In genomic region chrX:103063191-103063845, GRCh38 we compare ENCODE assay signal across 8 cellular contexts. TPM values are rescaled to one million over a fixed set of nuclear protein-coding genes. Genes with fewer than 3 reads are reported as not detected.
A peak's percentile ranks its signal among the peaks of the same experiment; 100 is the strongest.
DNase-seq lines count a peak whose midpoint lies in the region; ATAC-seq and TF ChIP-seq lines count a peak whose summit lies in the region.

No MANE protein-coding gene starts in this region.

- CTCF ChIA-PET in activated naive CD4-positive, alpha-beta T cell treated with anti-CD3 and anti-CD28 coated beads for 36 hours (lab: Charles Lee): no interaction called here
- CTCF ChIA-PET in RWPE1 (lab: Yijun Ruan, JAX): no interaction called here

- H3K4me1 Mint-ChIP-seq in activated naive CD4-positive, alpha-beta T cell treated with anti-CD3 and anti-CD28 coated beads for 36 hours (ENCODE audit: low read depth): no peaks in the 10 kb centered on the region

- DNase-seq in activated naive CD4-positive, alpha-beta T cell treated with anti-CD3 and anti-CD28 coated beads for 36 hours: peak; percentile 9
- no peak for DNase-seq in activated naive CD4-positive, alpha-beta T cell (lab: John Stamatoyannopoulos, UW)
- DNase-seq in RWPE1 (ENCODE audit: low spot score): peak; percentile 2
- DNase-seq in fibroblast of mammary gland (ENCODE audit: low read depth): peak; percentile 30
- DNase-seq in posterior cingulate gyrus: peak in 9 of 10 donors; percentile 14 to 89 (median 36)
- DNase-seq in GM19240 (ENCODE audit: insufficient read length, low spot score): no peak

- no peaks in the 10 kb centered on the region for H3K9me3 Mint-ChIP-seq in activated naive CD4-positive, alpha-beta T cell treated with anti-CD3 and anti-CD28 coated beads for 36 hours

- no peaks in the 10 kb centered on the region for H3K36me3 Mint-ChIP-seq in activated naive CD4-positive, alpha-beta T cell treated with anti-CD3 and anti-CD28 coated beads for 36 hours (ENCODE audit: low read depth)

- peak overlapping the region; percentile 9 for H3K4me3 Mint-ChIP-seq in activated naive CD4-positive, alpha-beta T cell treated with anti-CD3 and anti-CD28 coated beads for 36 hours

- H3K27ac Mint-ChIP-seq in activated naive CD4-positive, alpha-beta T cell treated with anti-CD3 and anti-CD28 coated beads for 36 hours: no peak overlapping the region

- POLR2A ChIA-PET in RWPE1 (lab: Yijun Ruan, JAX; ENCODE audit: low non-redundant PET): no interaction called here

- TF ChIP-seq CTCF in RWPE1 (conservative IDR thresholded peaks at IDR 0.05; ENCODE audit: low read depth) (no peak), fibroblast of mammary gland (conservative IDR thresholded peaks at IDR 0.05; ENCODE audit: control insufficient read depth, insufficient read depth, low read depth, low read length) (no peak)

- ATAC-seq in GM19463 (IDR thresholded peaks at IDR 0.05; ENCODE audit: unreplicated experiment) (no peak), GM21737 (IDR thresholded peaks at IDR 0.05; ENCODE audit: unreplicated experiment) (no peak)

- H3K4me3 ChIP-seq in fibroblast of mammary gland (ENCODE audit: control insufficient read depth, low read depth, low read length): peak overlapping the region; percentile 9

- H3K27ac ChIP-seq in RWPE1: no peak overlapping the region

- intact Hi-C loops in activated naive CD4-positive, alpha-beta T cell treated with anti-CD3 and anti-CD28 coated beads for 36 hours (cut with micrococcal nuclease): no loop called here
- intact Hi-C loops in posterior cingulate gyrus (cut with DNase I): no loop called here

- H3K27me3 Mint-ChIP-seq in activated naive CD4-positive, alpha-beta T cell treated with anti-CD3 and anti-CD28 coated beads for 36 hours (ENCODE audit: low read depth): peaks cover 11% of the 10 kb centered on the region

RNA-seq across cellular contexts. Expression of gene BEX1, which starts 0.7 kb away (rescaled TPM):
- under 1 TPM; 0.30 to 0.81 TPM for total RNA-seq in activated naive CD4-positive, alpha-beta T cell treated with anti-CD3 and anti-CD28 coated beads for 36 hours

RNA-seq across cellular contexts. Expression of gene NXF3, which starts 29.6 kb away (rescaled TPM):
- not detected for total RNA-seq in activated naive CD4-positive, alpha-beta T cell treated with anti-CD3 and anti-CD28 coated beads for 36 hours

Comparison
In these comparisons a context has a peak if more than half of its experiments do, and no peak if none do; other contexts are left out.
1. DNase-seq: peak in activated naive CD4-positive, alpha-beta T cell treated with anti-CD3 and anti-CD28 coated beads for 36 hours (single experiment), RWPE1 (single experiment), fibroblast of mammary gland (single experiment) and posterior cingulate gyrus (9 of 10); none in activated naive CD4-positive, alpha-beta T cell (0 of 4) and GM19240 (single experiment).